Comparison of ENCODE assay signal across 16 cellular contexts in genomic region chr3:129320825-129321487, GRCh38. TPM values are rescaled to one million over a fixed set of nuclear protein-coding genes. Genes with fewer than 3 reads are reported as not detected.
DNase-seq lines count a peak whose midpoint lies in the region; ATAC-seq, FAIRE-seq and TF ChIP-seq lines count a peak whose summit lies in the region.
"Had no signal": no experiment of that assay in that cellular context is flagged by ENCODE, and none has a peak within 500 bp of the region (broad histone marks: within the 10 kb centered on the region; RNA-seq: fewer than 3 reads in every experiment).

No MANE protein-coding gene starts in this region.

- H2BK120ac ChIP-seq in neuronal stem cell (ENCODE audit: low read depth, low read length) = no peak overlapping the region

- H3K36me3 ChIP-seq in HEK293 (ENCODE audit: control insufficient read depth in 2 of 2, insufficient read depth in 1 of 2, low read length in 2 of 2) = peaks cover 0 to 38% of the 10 kb centered on the region in 2 experiments; a peak in 1 of 3 replicates
- no peaks in the 10 kb centered on the region for H3K36me3 ChIP-seq in GM12878 (ENCODE audit: control insufficient read depth in 2 of 2, insufficient read depth in 2 of 2, low read length in 1 of 2)
- peaks cover 31 to 58% of the 10 kb centered on the region in 2 donors for H3K36me3 ChIP-seq in neuronal stem cell (replicated peaks in 1 of 2; ENCODE audit: control insufficient read depth in 2 of 2, insufficient read depth in 2 of 2, low read length in 2 of 2)
- H3K36me3 ChIP-seq: BE2C had no signal

- H3K4me2 ChIP-seq in GM12878 (ENCODE audit: control insufficient read depth, insufficient read depth) (no peak overlapping the region), neuronal stem cell (ENCODE audit: insufficient read depth, low read length, poor library complexity, severe bottlenecking) (no peak overlapping the region)
- H3K4me2 ChIP-seq: A549 had no signal

- H3K27ac ChIP-seq in HEK293 (ENCODE audit: extremely low read depth, low read depth, low read length) (no peak overlapping the region), GM12878 (ENCODE audit: control insufficient read depth, insufficient read depth) (no peak overlapping the region), neuronal stem cell (replicated peaks; ENCODE audit: low read length) (no peak overlapping the region)
- H3K27ac ChIP-seq: A549, C4-2B had no signal

- no peak for FAIRE-seq in GM12878 (lab: Jason Lieb, UNC)
- FAIRE-seq: A549, GM19239, K562 had no signal

- in situ Hi-C loops in GM12878 (cut with MboI) = no loop called here

- no peak overlapping the region for H2BK15ac ChIP-seq in neuronal stem cell (ENCODE audit: low read length)

- no peaks in the 10 kb centered on the region for H3K4me1 ChIP-seq in HEK293 (ENCODE audit: control insufficient read depth, insufficient read depth, low read length)
- H3K4me1 ChIP-seq in GM12878 (ENCODE audit: control insufficient read depth, insufficient read depth, low read length) = peaks cover 16% of the 10 kb centered on the region
- H3K4me1 ChIP-seq in neuronal stem cell (ENCODE audit: control insufficient read depth in 2 of 2, insufficient read depth in 1 of 2, low read depth in 1 of 2, low read length in 2 of 2) = peaks cover 0 to 2% of the 10 kb centered on the region in 2 donors
- H3K4me1 ChIP-seq: BE2C had no signal

- POLR2A ChIA-PET in HEK293 (lab: Yijun Ruan, JAX) = no interaction called here
- POLR2A ChIA-PET in GM12878 (lab: Charles Lee) = interaction anchor here (0.6 kb wide), 1 partner anchor 121 kb away, joined by 4 read pairs; no protein-coding TSS in a partner anchor

- DNase-seq in GM12878 (ENCODE audit: low read depth, low spot score) = no peak
- DNase-seq in neuronal stem cell (ENCODE audit: low spot score) = no peak
- no peak for DNase-seq in germinal center (ENCODE audit: low spot score)
- DNase-seq in NCI-H1436 treated with DMSO at 0.1 percent for 48 hours (lab: John Stamatoyannopoulos, UW) = no peak
- no peak for DNase-seq in stimulated activated naive CD8-positive, alpha-beta T cell treated with anti-CD3 and anti-CD28 coated beads, Interleukin-15, amount 100 ng/mL, for 72 hours
- no peak for DNase-seq in cardiac septum (ENCODE audit: low spot score)
- DNase-seq: BE2C, DMS79, GOT3 had no signal

- BruUV-seq in GM12878 (replicated peaks; lab: Mats Ljungman, UMichigan) = no TSS peak

- no peak overlapping the region for H2BK12ac ChIP-seq in neuronal stem cell (ENCODE audit: low read length)

- intact Hi-C loops in GM12878 (cut with micrococcal nuclease; ENCODE audit: unreplicated experiment) (no loop called here), cardiac septum (cut with DNase I) (no loop called here)

- peaks cover 18% of the 10 kb centered on the region for H3K79me1 ChIP-seq in neuronal stem cell (ENCODE audit: low read depth, low read length)

- H3K9ac ChIP-seq in GM12878 (ENCODE audit: control insufficient read depth, insufficient read depth, low read length) (no peak overlapping the region), neuronal stem cell (ENCODE audit: low read depth, low read length, poor library complexity) (peak overlapping the region; percentile 38)

- no peaks in the 10 kb centered on the region for H3K9me3 Mint-ChIP-seq in stimulated activated naive CD8-positive, alpha-beta T cell treated with anti-CD3 and anti-CD28 coated beads, Interleukin-15, amount 100 ng/mL, for 72 hours

- RAD21 ChIA-PET in GM12878 (lab: Charles Lee; ENCODE audit: unreplicated experiment) = no interaction called here

- H2BK5ac ChIP-seq in neuronal stem cell (ENCODE audit: low read length) = no peak overlapping the region

- TF ChIP-seq POLR2A in GM12878 (IDR thresholded peaks at IDR 0.05; ENCODE audit: low read depth, low read length) = no peak

- no peak for TF ChIP-seq EP300 in GM12878 (IDR thresholded peaks at IDR 0.05; ENCODE audit: borderline replicate concordance in 1 of 2, control insufficient read depth in 1 of 2, low read depth in 2 of 2, low read length in 2 of 2)

- CTCF ChIA-PET in HEK293 (lab: Yijun Ruan, JAX) = interaction anchor here (0.6 to 0.8 kb wide), 2 partner anchors 350 to 555 kb away, joined by 3 to 4 read pairs; no protein-coding TSS in a partner anchor
- CTCF ChIA-PET in GM12878 (lab: Yijun Ruan, JAX) = no interaction called here

- H3K27ac Mint-ChIP-seq in stimulated activated naive CD8-positive, alpha-beta T cell treated with anti-CD3 and anti-CD28 coated beads, Interleukin-15, amount 100 ng/mL, for 72 hours = no peak overlapping the region

- no peak overlapping the region for H2AFZ ChIP-seq in GM12878 (ENCODE audit: control insufficient read depth, low read depth, low read length)
- no peak overlapping the region for H2AFZ ChIP-seq in neuronal stem cell (ENCODE audit: low read length)

- no peak for TF ChIP-seq RAD21 in GM12878 (IDR thresholded peaks at IDR 0.05; ENCODE audit: insufficient read depth, low read depth, low read length)

- H3K4ac ChIP-seq in neuronal stem cell (ENCODE audit: low read length) = no peak overlapping the region

- H3K27me3 ChIP-seq in GM12878 (replicated peaks in 1 of 2; ENCODE audit: control insufficient read depth in 2 of 2, insufficient read depth in 2 of 2, low read length in 1 of 2) (peaks cover 0 to 3% of the 10 kb centered on the region in 2 experiments; a peak in 2 of 4 replicates), neuronal stem cell (ENCODE audit: control insufficient read depth in 3 of 3, insufficient read depth in 3 of 3, low read depth in 1 of 3, low read length in 3 of 3) (no peaks in the 10 kb centered on the region)
- H3K27me3 ChIP-seq: BE2C had no signal

- no peak for ATAC-seq in GM12878
- no peak for ATAC-seq in stimulated activated naive CD8-positive, alpha-beta T cell treated with anti-CD3 and anti-CD28 coated beads, Interleukin-15, amount 100 ng/mL, for 72 hours
- ATAC-seq: A549, HCT116, K562 had no signal

- no peaks in the 10 kb centered on the region for H3K27me3 Mint-ChIP-seq in stimulated activated naive CD8-positive, alpha-beta T cell treated with anti-CD3 and anti-CD28 coated beads, Interleukin-15, amount 100 ng/mL, for 72 hours
- H3K27me3 Mint-ChIP-seq: CD4-positive, alpha-beta memory T cell had no signal

- SMC1A ChIA-PET in GM12878 (lab: Charles Lee; ENCODE audit: uncharacterized antibody, unreplicated experiment) = no interaction called here

- peaks cover 7% of the 10 kb centered on the region for H3K4me1 Mint-ChIP-seq in stimulated activated naive CD8-positive, alpha-beta T cell treated with anti-CD3 and anti-CD28 coated beads, Interleukin-15, amount 100 ng/mL, for 72 hours
- H3K4me1 Mint-ChIP-seq: CD4-positive, alpha-beta memory T cell had no signal

- WGBS in GM12878 (ENCODE audit: insufficient coverage, insufficient replicate concordance, low lambda C conversion rate, missing lambda C conversion rate) = 50% methylated on average over 7 of the region's 7 CpGs
- WGBS in neuronal stem cell (ENCODE audit: extremely low coverage in 2 of 2, insufficient read length in 2 of 2, insufficient replicate concordance in 1 of 2), 2 donors = 100% methylated on average over 3 to 5 of the region's 7 CpGs

- TF ChIP-seq CTCF in HEK293 (tag by site-specific recombination; IDR thresholded peaks at IDR 0.05) (no peak), GM12878 (IDR thresholded peaks at IDR 0.05 in 2 of 3, conservative IDR thresholded peaks at IDR 0.05 in 1 of 3; ENCODE audit: control insufficient read depth in 2 of 3, extremely low read depth in 1 of 3, insufficient read depth in 1 of 3, low read depth in 3 of 3, low read length in 3 of 3) (no peak)

- H3K79me2 ChIP-seq in GM12878 (ENCODE audit: control insufficient read depth, insufficient read depth, low read length) = no peaks in the 10 kb centered on the region

- H2AK5ac ChIP-seq in neuronal stem cell (ENCODE audit: low read depth, low read length) = no peak overlapping the region

- no peak overlapping the region for H4K91ac ChIP-seq in neuronal stem cell (ENCODE audit: low read depth, low read length, poor library complexity)

- no peak overlapping the region for H3K23ac ChIP-seq in neuronal stem cell (ENCODE audit: low read depth, low read length, poor library complexity)

- H4K8ac ChIP-seq in neuronal stem cell (ENCODE audit: low read depth, low read length) = no peak overlapping the region

- H3K4me3 Mint-ChIP-seq in stimulated activated naive CD8-positive, alpha-beta T cell treated with anti-CD3 and anti-CD28 coated beads, Interleukin-15, amount 100 ng/mL, for 72 hours = no peak overlapping the region
- H3K4me3 Mint-ChIP-seq: CD4-positive, alpha-beta memory T cell had no signal

- H3K4me3 ChIP-seq in HEK293 (ENCODE audit: low read depth, low read length) (no peak overlapping the region), GM12878 (no peak overlapping the region), neuronal stem cell (ENCODE audit: low read length in 2 of 2) (peak overlapping the region in 1 of 2 donors; percentile 65)
- H3K4me3 ChIP-seq: A549, K562 had no signal

- H3K18ac ChIP-seq in neuronal stem cell (ENCODE audit: low read length) = no peak overlapping the region

- H3K14ac ChIP-seq in neuronal stem cell (ENCODE audit: low read length) = no peak overlapping the region

- H4K20me1 ChIP-seq in GM12878 (ENCODE audit: control insufficient read depth, insufficient read depth) = no peaks in the 10 kb centered on the region

- H3K9me3 ChIP-seq in HEK293 (ENCODE audit: control insufficient read depth, insufficient read depth, low read depth, low read length) (no peaks in the 10 kb centered on the region), GM12878 (replicated peaks; ENCODE audit: control insufficient read depth, insufficient read depth, low read length) (no peaks in the 10 kb centered on the region), neuronal stem cell (replicated peaks in 1 of 2; ENCODE audit: control insufficient read depth in 2 of 2, insufficient read depth in 1 of 2, low read depth in 1 of 2, low read length in 2 of 2) (peaks cover 0 to 3% of the 10 kb centered on the region in 2 donors)
- H3K9me3 ChIP-seq: A549, BE2C had no signal

RNA-seq across cellular contexts. Expression of gene HMCES, which starts 42.3 kb away (rescaled TPM):
- total RNA-seq in GM12878 (2013; cell fraction: nucleolus; rRNA removed) = 10.9 and 12.1 TPM in 2 replicates
- total RNA-seq in GM12878 (2014; rRNA removed) (16.7 and 22.7 TPM in 2 replicates), GM12878 (2014; rRNA removed; fragmentation: Illumina TruSeq; extraction: Trizol) (11.9 and 12.4 TPM in 2 replicates), GM12878 (2021) (25.5 and 33.4 TPM in 2 replicates), cardiac septum (32.9 TPM)
- polyA plus RNA-seq in GM12878 (2011; ENCODE audit: low read depth) = 26.7 TPM
- polyA plus RNA-seq in GM12878 (2011; rRNA removed) (21.3 and 42.6 TPM in 2 replicates), GM12878 (2014; fragmentation: Illumina TruSeq; extraction: Trizol) (29.6 and 31.2 TPM in 2 replicates), GM12878 (2014; fragmentation: Nextera tagmentation; extraction: Ambion mirVana) (10 to 100 TPM; 17.2 to 18.5 TPM), GM12878 (2014; rRNA removed) (21.9 and 25.0 TPM in 2 replicates), GM12878 (2016; fragmentation: Nextera tagmentation; extraction: Ambion mirVana) (10 to 100 TPM; 45.3 to 49.8 TPM)
- 32.3 and 40.7 TPM in 2 replicates for polyA plus RNA-seq in GM12878 (2011; cell fraction: cytosol; rRNA removed)
- 25.4 and 27.4 TPM in 2 replicates for polyA plus RNA-seq in GM12878 (2011; cell fraction: nucleus; rRNA removed)
- 37.0 and 40.2 TPM in 2 replicates for polyA plus RNA-seq in GM12878 (2012)
- 18.5 and 21.4 TPM in 2 replicates for polyA minus RNA-seq in GM12878 (2011; rRNA and poly(A)+ RNA removed)
- polyA minus RNA-seq in GM12878 (2011; cell fraction: cytosol; rRNA and poly(A)+ RNA removed) = 7.8 and 12.6 TPM in 2 replicates
- 4.6 and 8.3 TPM in 2 replicates for polyA minus RNA-seq in GM12878 (2011; cell fraction: nucleus; rRNA and poly(A)+ RNA removed)
- 26.8 TPM for polyA plus RNA-seq in neuronal stem cell (2013, experiment 1 of 2)
- 25.4 TPM for polyA plus RNA-seq in neuronal stem cell (2013, experiment 2 of 2)

Comparison
In these comparisons a context has a peak if more than half of its experiments do, and no peak if none do; other contexts are left out.
1. Of the 9 proteins assayed by ChIP-seq in both HEK293 and GM12878: peak only in HEK293: none; only in GM12878: PBX3; in both: none; in neither: 8.